ENCODE assay signal across 29 cellular contexts in genomic region chr1:14808768-14809167, GRCh38.
"Had no signal": no experiment of that assay in that cellular context is flagged by ENCODE, and none has a peak within 500 bp of the region (broad histone marks: within the 10 kb centered on the region; RNA-seq: fewer than 3 reads in every experiment).

No MANE protein-coding gene starts in this region.

- H2AFZ ChIP-seq: neural progenitor cell, parathyroid adenoma had no signal

- H3K4me3 Mint-ChIP-seq: dendritic cell treated with granulocyte-macrophage colony-stimulating factor and Interleukin-4, amounts not matched to agents 40 ng/mL and 50 ng/mL, for 4 days; endodermal cell; mesothelial cell of epicardium; naive B cell; natural killer cell treated with Interleukin-12 subunit alpha and Interleukin-12 subunit beta and Interleukin-15 and Interleukin-18, amount 100 ng/mL, for 72 hours; neural progenitor cell; type B pancreatic cell had no signal

- H3K9me3 Mint-ChIP-seq: natural killer cell treated with Interleukin-12 subunit alpha and Interleukin-12 subunit beta and Interleukin-15 and Interleukin-18, amount 100 ng/mL, for 72 hours had no signal

- DNase-seq: colonic mucosa; effector CD8-positive, alpha-beta T cell; endodermal cell; foreskin keratinocyte; heart right ventricle; hippocampal formation; left cardiac atrium; left lung; mesenchymal stem cell; mucosa of descending colon; naive B cell; right lobe of liver; small intestine; stimulated activated CD4-positive, alpha-beta T cell treated with anti-CD3 and anti-CD28 coated beads, Interleukin-12 subunit alpha, Interleukin-12 subunit beta, amount 100 ng/mL, for 4 hours; stimulated activated CD4-positive, alpha-beta T cell treated with anti-CD3 and anti-CD28 coated beads, Interleukin-1b, Interleukin-23, amount 100 ng/mL, for 48 hours; stimulated activated CD4-positive, alpha-beta T cell treated with anti-CD3 and anti-CD28 coated beads, Interleukin-4, amount 100 ng/mL, for 1 hour; stimulated activated CD8-positive, alpha-beta memory T cell treated with anti-CD3 and anti-CD28 coated beads, Interleukin-4, amount 100 ng/mL, for 48 hours; stimulated activated naive CD4-positive, alpha-beta T cell; stomach; tibial artery had no signal

- H3K4me2 ChIP-seq: neural progenitor cell had no signal

- H3K9me3 ChIP-seq: colonic mucosa had no signal

- H3K9ac ChIP-seq: neural progenitor cell, parathyroid adenoma had no signal

- H3K27me3 Mint-ChIP-seq: naive B cell, progenitor cell of endocrine pancreas, type B pancreatic cell had no signal

- H3K36me3 ChIP-seq: colonic mucosa, esophagus muscularis mucosa, gastroesophageal sphincter, heart right ventricle, left lung, neural progenitor cell, right lobe of liver had no signal

- H3K27ac ChIP-seq: colonic mucosa, esophagus muscularis mucosa, foreskin keratinocyte, gastroesophageal sphincter, heart right ventricle, left lung, neural progenitor cell, parathyroid adenoma, right lobe of liver, stomach, tibial artery had no signal

- H3K4me3 ChIP-seq: colonic mucosa, esophagus muscularis mucosa, gastroesophageal sphincter, heart right ventricle, left lung, mucosa of descending colon, neural progenitor cell, right lobe of liver, stomach, tibial artery had no signal

- H3K27me3 ChIP-seq: colonic mucosa, esophagus muscularis mucosa, gastroesophageal sphincter, left lung, neural progenitor cell, right lobe of liver, stomach had no signal

- ATAC-seq: foreskin keratinocyte, gastroesophageal sphincter, heart right ventricle, left cardiac atrium, left lung, mucosa of descending colon, right lobe of liver had no signal

- H3K79me2 ChIP-seq: parathyroid adenoma had no signal

- H3K27ac Mint-ChIP-seq: dendritic cell treated with granulocyte-macrophage colony-stimulating factor and Interleukin-4, amounts not matched to agents 40 ng/mL and 50 ng/mL, for 4 days; endodermal cell; mesothelial cell of epicardium; natural killer cell treated with Interleukin-12 subunit alpha and Interleukin-12 subunit beta and Interleukin-15 and Interleukin-18, amount 100 ng/mL, for 72 hours; neural progenitor cell; progenitor cell of endocrine pancreas; type B pancreatic cell had no signal

- H3K4me1 Mint-ChIP-seq: endodermal cell had no signal

- H3K4me1 ChIP-seq: colonic mucosa, esophagus muscularis mucosa, foreskin keratinocyte, gastroesophageal sphincter, heart right ventricle, left lung, neural progenitor cell, parathyroid adenoma, right lobe of liver, stomach, tibial artery had no signal
